ENCODE assay signal across 18 cellular contexts in genomic region chr1:223430221-223430620, GRCh38. TPM values are rescaled to one million over a fixed set of nuclear protein-coding genes. Genes with fewer than 3 reads are reported as not detected.
DNase-seq lines count a peak whose midpoint lies in the region; ATAC-seq and TF ChIP-seq lines count a peak whose summit lies in the region.
"Had no signal": no experiment of that assay in that cellular context is flagged by ENCODE, and none has a peak within 500 bp of the region (broad histone marks: within the 10 kb centered on the region; RNA-seq: fewer than 3 reads in every experiment).

No MANE protein-coding gene starts in this region.

- no peaks in the 10 kb centered on the region for H3K27me3 ChIP-seq in thyroid gland

- H3K4me3 ChIP-seq in thyroid gland (replicated peaks in 1 of 3), result no peak overlapping the region
- H3K4me3 ChIP-seq: HAP-1 had no signal

- no peak for ATAC-seq in GM19463 (IDR thresholded peaks at IDR 0.05; ENCODE audit: unreplicated experiment)

- no peak for TF ChIP-seq CTCF in thyroid gland (IDR thresholded peaks at IDR 0.05)

- intact Hi-C loops in thyroid gland (cut with DNase I), result no loop called here

- TF ChIP-seq POLR2A in thyroid gland (IDR thresholded peaks at IDR 0.05), result no peak

- no peaks in the 10 kb centered on the region for H3K4me1 ChIP-seq in thyroid gland
- H3K4me1 ChIP-seq: HAP-1 had no signal

- H3K36me3 ChIP-seq in thyroid gland, result no peaks in the 10 kb centered on the region
- H3K36me3 ChIP-seq: HAP-1 had no signal

- WGBS in thyroid gland, 2 donors, result 57 to 64% methylated on average over 2 of the region's 2 CpGs

- DNase-seq in NCI-H446 treated with DMSO at 0.1 percent for 48 hours (lab: John Stamatoyannopoulos, UW), result peak; percentile 58
- peak; percentile 27 for DNase-seq in cerebellar cortex (ENCODE audit: low spot score)
- peak; percentile 11 for DNase-seq in kidney tubule cell (ENCODE audit: low spot score)
- DNase-seq in thyroid gland, result peak; percentile 12 to 27
- no peak for DNase-seq in NCI-H146 (lab: John Stamatoyannopoulos, UW)
- DNase-seq in iPS-NIHi7 (ENCODE audit: extremely low spot score), result no peak
- DNase-seq: ACHN; AML-193; COR-L47; DMS153; IMR-90; Karpas-422; NCI-H1930; NK-92 treated with Interleukin-12 subunit alpha and Interleukin-12 subunit beta, amount 100 ng/mL, for 24 hours had no signal

- H3K9me3 ChIP-seq in thyroid gland, result no peaks in the 10 kb centered on the region

- no peak overlapping the region for H3K27ac ChIP-seq in thyroid gland

RNA-seq across cellular contexts. Expression of gene CCDC185, which starts 37.0 kb away (rescaled TPM):
- total RNA-seq in thyroid gland, result under 1 TPM in 1 of 4 donors, not detected in 3; 0.27 TPM
- total RNA-seq: HT-29, IMR-90, OCI-LY7 had no signal

Comparison
In these comparisons a context has a peak if more than half of its experiments do, and no peak if none do; other contexts are left out.
1. DNase-seq: peak in NCI-H446 treated with DMSO at 0.1 percent for 48 hours (single experiment), cerebellar cortex (single experiment), kidney tubule cell (single experiment) and thyroid gland (2 of 2); none in NCI-H146 (single experiment) and iPS-NIHi7 (single experiment).